ENCODE assay signal across 10 cellular contexts in genomic region chr19:55601127-55601526, GRCh38. TPM values are rescaled to one million over a fixed set of nuclear protein-coding genes. Genes with fewer than 3 reads are reported as not detected.
DNase-seq lines count a peak whose midpoint lies in the region; ATAC-seq and TF ChIP-seq lines count a peak whose summit lies in the region.
"Had no signal": no experiment of that assay in that cellular context is flagged by ENCODE, and none has a peak within 500 bp of the region (broad histone marks: within the 10 kb centered on the region; RNA-seq: fewer than 3 reads in every experiment).

No MANE protein-coding gene starts in this region.

- H3F3A ChIP-seq in MM.1S (ENCODE audit: insufficient read depth, low read length) (peaks cover 36% of the 10 kb centered on the region), neural cell (ENCODE audit: insufficient read depth, low read length, poor library complexity, severe bottlenecking) (no peaks in the 10 kb centered on the region)

- TF ChIP-seq RAD21 in neural cell (conservative IDR thresholded peaks at IDR 0.05) = no peak

- no peaks in the 10 kb centered on the region for H3K27me3 ChIP-seq in BLaER1 treated with 17β-estradiol and CSF1 and Interleukin-3, amounts not matched to agents 10 nM and 100 nM
- no peaks in the 10 kb centered on the region for H3K27me3 ChIP-seq in MM.1S (replicated peaks; ENCODE audit: insufficient read depth, low read length)
- H3K27me3 ChIP-seq in dorsolateral prefrontal cortex = no peaks in the 10 kb centered on the region
- H3K27me3 ChIP-seq in neural cell (ENCODE audit: insufficient read depth, low read depth, low read length) = no peaks in the 10 kb centered on the region

- H4K20me1 ChIP-seq in BLaER1 treated with 17β-estradiol and CSF1 and Interleukin-3, amounts not matched to agents 10 nM and 100 nM = peaks cover 0 to 8% (median 0%) of the 10 kb centered on the region in 11 experiments; a peak in 1 of 22 replicates
- H4K20me1 ChIP-seq in MM.1S (ENCODE audit: insufficient read depth, low read length) (no peaks in the 10 kb centered on the region), neural cell (ENCODE audit: insufficient read depth) (no peaks in the 10 kb centered on the region)

- TF ChIP-seq CTCF in MM.1S (IDR thresholded peaks at IDR 0.05; ENCODE audit: low read length) = no peak
- TF ChIP-seq CTCF in dorsolateral prefrontal cortex (IDR thresholded peaks at IDR 0.05 in 54 of 56, conservative IDR thresholded peaks at IDR 0.05 in 2 of 56; ENCODE audit: low read depth in 1 of 56, partially characterized antibody in 56 of 56) = no peak
- no peak for TF ChIP-seq CTCF in neural cell (IDR thresholded peaks at IDR 0.05; ENCODE audit: poor library complexity, severe bottlenecking)

- H3K27ac ChIP-seq in BLaER1 treated with 17β-estradiol and CSF1 and Interleukin-3, amounts not matched to agents 10 nM and 100 nM = peak overlapping the region; percentile 22 to 99 (median 97); a peak in 18 of 22 replicates
- H3K27ac ChIP-seq in MM.1S (ENCODE audit: low read length) = no peak overlapping the region
- peak overlapping the region; percentile 42 to 100 (median 99) for H3K27ac ChIP-seq in dorsolateral prefrontal cortex
- peak overlapping the region; percentile 99 for H3K27ac ChIP-seq in neural cell (ENCODE audit: low read length)

- peaks cover 0 to 10% (median 4%) of the 10 kb centered on the region in 11 experiments; a peak in 11 of 22 replicates for H3K9me3 ChIP-seq in BLaER1 treated with 17β-estradiol and CSF1 and Interleukin-3, amounts not matched to agents 10 nM and 100 nM (replicated peaks in 1 of 11)
- H3K9me3 ChIP-seq in MM.1S (replicated peaks; ENCODE audit: insufficient read depth, low read length) = no peaks in the 10 kb centered on the region
- H3K9me3 ChIP-seq in neural cell (ENCODE audit: low read length) = no peaks in the 10 kb centered on the region
- H3K9me3 ChIP-seq: mucosa of descending colon had no signal

- peak overlapping the region; percentile 92 to 97 (median 94) for H3K9ac ChIP-seq in BLaER1 treated with 17β-estradiol and CSF1 and Interleukin-3, amounts not matched to agents 10 nM and 100 nM
- H3K9ac ChIP-seq in MM.1S (ENCODE audit: low read length) (peak overlapping the region; percentile 68; the same call in 1 of the 2 replicates), neural cell (ENCODE audit: low read length) (peak overlapping the region; percentile 91)

- DNase-seq in MM.1S = no peak
- DNase-seq in dorsolateral prefrontal cortex = no peak
- DNase-seq in posterior cingulate gyrus = no peak
- no peak for DNase-seq in activated effector memory CD4-positive, alpha-beta T cell treated with anti-CD3 and anti-CD28 coated beads, Interleukin-2, amount 50 U/mL, for 16 hours
- no peak for DNase-seq in NOMO-1 treated with dmso at 0.1 percent for 144 hours (lab: John Stamatoyannopoulos, UW; ENCODE audit: unreplicated experiment)
- DNase-seq: SHP77 had no signal

- peaks cover 21 to 38% (median 32%) of the 10 kb centered on the region in 11 experiments for H3K36me3 ChIP-seq in BLaER1 treated with 17β-estradiol and CSF1 and Interleukin-3, amounts not matched to agents 10 nM and 100 nM
- H3K36me3 ChIP-seq in MM.1S (replicated peaks; ENCODE audit: insufficient read depth, low read length) = no peaks in the 10 kb centered on the region
- H3K36me3 ChIP-seq in neural cell (ENCODE audit: insufficient read depth, low read length) = no peaks in the 10 kb centered on the region

- peaks cover 30 to 52% (median 40%) of the 10 kb centered on the region in 10 experiments for H3K4me1 ChIP-seq in BLaER1 treated with 17β-estradiol and CSF1 and Interleukin-3, amounts not matched to agents 10 nM and 100 nM
- H3K4me1 ChIP-seq in MM.1S (ENCODE audit: low read length) = peaks cover 12% of the 10 kb centered on the region; the same call in 1 of the 2 replicates

- no peak for TF ChIP-seq EP300 in neural cell (conservative IDR thresholded peaks at IDR 0.05; ENCODE audit: poor library complexity, severe bottlenecking)

- no peak overlapping the region for H2AFZ ChIP-seq in MM.1S (ENCODE audit: low read length)
- no peak overlapping the region for H2AFZ ChIP-seq in neural cell (ENCODE audit: low read depth, low read length)

- peak overlapping the region; percentile 75 to 96 (median 87) for H3K4me2 ChIP-seq in BLaER1 treated with 17β-estradiol and CSF1 and Interleukin-3, amounts not matched to agents 10 nM and 100 nM
- H3K4me2 ChIP-seq in MM.1S (ENCODE audit: low read depth, low read length) = peak overlapping the region; percentile 88
- peak overlapping the region; percentile 80 for H3K4me2 ChIP-seq in neural cell (ENCODE audit: low read length)

- peak overlapping the region; percentile 64 to 79 (median 70) for H3K4me3 ChIP-seq in BLaER1 treated with 17β-estradiol and CSF1 and Interleukin-3, amounts not matched to agents 10 nM and 100 nM
- peak overlapping the region; percentile 66 for H3K4me3 ChIP-seq in MM.1S (ENCODE audit: low read length)
- H3K4me3 ChIP-seq in dorsolateral prefrontal cortex = peak overlapping the region; percentile 61 to 99 (median 89)
- H3K4me3 ChIP-seq in neural cell (ENCODE audit: low read length) = peak overlapping the region; percentile 75

- ATAC-seq in GM19395 (IDR thresholded peaks at IDR 0.05; ENCODE audit: unreplicated experiment) = no peak

- intact Hi-C loops in dorsolateral prefrontal cortex (cut with DNase I) (no loop called here), posterior cingulate gyrus (cut with DNase I) (no loop called here)

- no peaks in the 10 kb centered on the region for H3K9me2 ChIP-seq in MM.1S (replicated peaks; ENCODE audit: insufficient read depth, low read length)
- no peaks in the 10 kb centered on the region for H3K9me2 ChIP-seq in neural cell (ENCODE audit: insufficient read depth, low read length)

- H3K79me2 ChIP-seq in MM.1S (ENCODE audit: low read length) (0 out of 2 replicates have a peak, but pooled peaks cover 7% of the 10 kb centered on the region), neural cell (replicated peaks; ENCODE audit: insufficient read depth, low read length) (peaks cover 5% of the 10 kb centered on the region)

TF ChIP-seq in neural cell, 6 proteins besides CTCF, POLR2A, EP300 and RAD21:
- TF ChIP-seq TAF1 (IDR thresholded peaks at IDR 0.05; ENCODE audit: low read depth) = no peak
- TF ChIP-seq POLR2AphosphoS5 (IDR thresholded peaks at IDR 0.05) = no peak
- no peak for TF ChIP-seq REST (IDR thresholded peaks at IDR 0.05; ENCODE audit: borderline replicate concordance)
- no peak for TF ChIP-seq EZH2 (IDR thresholded peaks at IDR 0.05; ENCODE audit: borderline replicate concordance, insufficient read depth, low read length, poor library complexity, severe bottlenecking)
- TF ChIP-seq MXI1 (conservative IDR thresholded peaks at IDR 0.05; ENCODE audit: poor library complexity, severe bottlenecking) = no peak
- no peak for TF ChIP-seq SMC3 (conservative IDR thresholded peaks at IDR 0.05; ENCODE audit: poor library complexity)

RNA-seq across cellular contexts. Expression of gene ZNF524, which starts 1.0 kb away (rescaled TPM):
- 10 to 100 TPM in 117 of 120 experiments, 1 to 10 TPM in 3; 8.8 to 22.8 (median 13.8) TPM for total RNA-seq in dorsolateral prefrontal cortex
- polyA plus RNA-seq in neural cell = 3.2 and 3.9 TPM in 2 replicates
- polyA minus RNA-seq in neural cell = 2.9 and 5.1 TPM in 2 replicates

RNA-seq across cellular contexts. Expression of gene FIZ1, which starts 1.8 kb away (rescaled TPM):
- total RNA-seq in dorsolateral prefrontal cortex = 10 to 100 TPM; 18.3 to 50.0 (median 30.3) TPM
- polyA plus RNA-seq in neural cell = 5.1 and 7.4 TPM in 2 replicates
- 9.4 and 12.7 TPM in 2 replicates for polyA minus RNA-seq in neural cell

RNA-seq across cellular contexts. Expression of gene ZNF865, which starts 4.3 kb away (rescaled TPM):
- total RNA-seq in dorsolateral prefrontal cortex = 10 to 100 TPM; 14.1 to 30.5 (median 19.4) TPM
- 1.7 and 2.1 TPM in 2 replicates for polyA plus RNA-seq in neural cell
- polyA minus RNA-seq in neural cell = 3.4 and 4.3 TPM in 2 replicates

RNA-seq across cellular contexts. Expression of gene ZNF579, which starts 20.5 kb away (rescaled TPM):
- 10 to 100 TPM in 119 of 120 experiments, 1 to 10 TPM in 1; 9.4 to 22.9 (median 15.7) TPM for total RNA-seq in dorsolateral prefrontal cortex
- 7.4 and 10.8 TPM in 2 replicates for polyA plus RNA-seq in neural cell
- 9.8 and 12.4 TPM in 2 replicates for polyA minus RNA-seq in neural cell

RNA-seq across cellular contexts. Expression of gene ZNF784, which starts 23.2 kb away (rescaled TPM):
- total RNA-seq in dorsolateral prefrontal cortex = 1 to 10 TPM; 2.2 to 7.7 (median 4.4) TPM
- 10.3 and 10.7 TPM in 2 replicates for polyA plus RNA-seq in neural cell
- polyA minus RNA-seq in neural cell = 11.6 and 13.4 TPM in 2 replicates
